ENCODE assay signal across 1 cellular context in the genomic region with DNA sequence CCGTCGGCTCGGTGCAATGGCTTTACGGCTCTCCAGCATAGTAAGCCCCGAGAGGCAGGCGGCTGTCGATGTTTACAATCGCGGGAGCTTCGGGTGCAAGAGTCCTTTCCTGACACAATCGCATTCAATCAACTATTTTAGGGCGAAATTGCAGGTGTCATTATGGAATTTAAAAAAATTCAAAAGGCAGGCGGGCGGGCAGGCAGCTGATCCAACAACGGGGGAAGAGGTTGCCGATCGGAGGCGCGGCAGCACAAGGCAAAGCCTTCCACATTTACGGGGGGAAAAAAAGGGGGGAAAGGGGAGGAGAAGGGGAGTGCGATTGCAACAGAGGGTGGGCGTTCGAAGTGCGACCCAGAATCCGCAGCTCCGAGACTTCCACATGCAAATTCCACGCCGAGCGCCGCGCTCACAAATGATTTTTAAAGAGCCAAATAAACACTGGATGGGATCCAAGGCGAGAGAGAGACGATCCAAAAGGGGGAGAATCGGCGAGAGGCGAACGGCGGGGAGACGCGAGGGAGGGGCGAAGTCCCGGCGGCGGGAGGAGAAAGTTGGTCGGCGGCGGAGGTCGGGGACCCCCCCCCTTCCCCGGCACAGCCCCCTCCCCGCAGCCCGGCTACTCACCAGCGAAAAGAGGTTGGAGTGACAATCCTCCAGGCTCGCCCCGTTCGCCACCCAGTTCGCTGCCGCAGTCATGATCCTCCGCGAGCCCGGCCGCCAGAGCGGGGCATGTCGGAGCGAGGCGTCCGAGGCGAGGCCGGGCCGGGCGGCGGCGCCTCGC.
TF ChIP-seq lines count a peak whose summit lies in the region.

No MANE protein-coding gene starts in this region.

TF ChIP-seq in HepG2, 621 proteins besides CTCF, POLR2A, EP300 and RAD21 (continued from another document and continues in another):
- TF ChIP-seq, protein P1, sequence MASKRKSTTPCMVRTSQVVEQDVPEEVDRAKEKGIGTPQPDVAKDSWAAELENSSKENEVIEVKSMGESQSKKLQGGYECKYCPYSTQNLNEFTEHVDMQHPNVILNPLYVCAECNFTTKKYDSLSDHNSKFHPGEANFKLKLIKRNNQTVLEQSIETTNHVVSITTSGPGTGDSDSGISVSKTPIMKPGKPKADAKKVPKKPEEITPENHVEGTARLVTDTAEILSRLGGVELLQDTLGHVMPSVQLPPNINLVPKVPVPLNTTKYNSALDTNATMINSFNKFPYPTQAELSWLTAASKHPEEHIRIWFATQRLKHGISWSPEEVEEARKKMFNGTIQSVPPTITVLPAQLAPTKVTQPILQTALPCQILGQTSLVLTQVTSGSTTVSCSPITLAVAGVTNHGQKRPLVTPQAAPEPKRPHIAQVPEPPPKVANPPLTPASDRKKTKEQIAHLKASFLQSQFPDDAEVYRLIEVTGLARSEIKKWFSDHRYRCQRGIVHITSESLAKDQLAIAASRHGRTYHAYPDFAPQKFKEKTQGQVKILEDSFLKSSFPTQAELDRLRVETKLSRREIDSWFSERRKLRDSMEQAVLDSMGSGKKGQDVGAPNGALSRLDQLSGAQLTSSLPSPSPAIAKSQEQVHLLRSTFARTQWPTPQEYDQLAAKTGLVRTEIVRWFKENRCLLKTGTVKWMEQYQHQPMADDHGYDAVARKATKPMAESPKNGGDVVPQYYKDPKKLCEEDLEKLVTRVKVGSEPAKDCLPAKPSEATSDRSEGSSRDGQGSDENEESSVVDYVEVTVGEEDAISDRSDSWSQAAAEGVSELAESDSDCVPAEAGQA (IDR thresholded peaks at IDR 0.05; ENCODE audit: low read depth): no peak
- TF ChIP-seq, protein P1 (CRISPR knock-in tag; IDR thresholded peaks at IDR 0.05; ENCODE audit: borderline replicate concordance): no peak
- TF ChIP-seq, protein P2, sequence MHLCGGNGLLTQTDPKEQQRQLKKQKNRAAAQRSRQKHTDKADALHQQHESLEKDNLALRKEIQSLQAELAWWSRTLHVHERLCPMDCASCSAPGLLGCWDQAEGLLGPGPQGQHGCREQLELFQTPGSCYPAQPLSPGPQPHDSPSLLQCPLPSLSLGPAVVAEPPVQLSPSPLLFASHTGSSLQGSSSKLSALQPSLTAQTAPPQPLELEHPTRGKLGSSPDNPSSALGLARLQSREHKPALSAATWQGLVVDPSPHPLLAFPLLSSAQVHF (CRISPR knock-in tag; IDR thresholded peaks at IDR 0.05): no peak
- TF ChIP-seq FOXK2 (IDR thresholded peaks at IDR 0.05): no peak
- TF ChIP-seq KLF12 (CRISPR knock-in tag; IDR thresholded peaks at IDR 0.05; ENCODE audit: borderline replicate concordance): no peak
- TF ChIP-seq ZNF569 (CRISPR knock-in tag; IDR thresholded peaks at IDR 0.05; ENCODE audit: borderline replicate concordance): no peak
- TF ChIP-seq FOSL2 (CRISPR knock-in tag; IDR thresholded peaks at IDR 0.05): no peak
- no peak for TF ChIP-seq ZNF616 (CRISPR knock-in tag; IDR thresholded peaks at IDR 0.05; ENCODE audit: low read depth)
- no peak for TF ChIP-seq ZNF207 (IDR thresholded peaks at IDR 0.05; ENCODE audit: borderline replicate concordance)
- TF ChIP-seq, protein P3, sequence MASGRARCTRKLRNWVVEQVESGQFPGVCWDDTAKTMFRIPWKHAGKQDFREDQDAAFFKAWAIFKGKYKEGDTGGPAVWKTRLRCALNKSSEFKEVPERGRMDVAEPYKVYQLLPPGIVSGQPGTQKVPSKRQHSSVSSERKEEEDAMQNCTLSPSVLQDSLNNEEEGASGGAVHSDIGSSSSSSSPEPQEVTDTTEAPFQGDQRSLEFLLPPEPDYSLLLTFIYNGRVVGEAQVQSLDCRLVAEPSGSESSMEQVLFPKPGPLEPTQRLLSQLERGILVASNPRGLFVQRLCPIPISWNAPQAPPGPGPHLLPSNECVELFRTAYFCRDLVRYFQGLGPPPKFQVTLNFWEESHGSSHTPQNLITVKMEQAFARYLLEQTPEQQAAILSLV (CRISPR knock-in tag; IDR thresholded peaks at IDR 0.05; ENCODE audit: borderline replicate concordance): no peak
- TF ChIP-seq KDM2A (CRISPR knock-in tag; IDR thresholded peaks at IDR 0.05; ENCODE audit: borderline replicate concordance, low read depth): 0 out of 2 replicates have a peak, but pooled peaks have one; percentile 60
- no peak for TF ChIP-seq TBP (CRISPR knock-in tag; IDR thresholded peaks at IDR 0.05)
- no peak for TF ChIP-seq ZNF660 (CRISPR knock-in tag; IDR thresholded peaks at IDR 0.05; ENCODE audit: borderline replicate concordance, low read depth)
- TF ChIP-seq ZNF530 (CRISPR knock-in tag; IDR thresholded peaks at IDR 0.05; ENCODE audit: low read depth): no peak
- TF ChIP-seq NFE2L1 (CRISPR knock-in tag; IDR thresholded peaks at IDR 0.05; ENCODE audit: borderline replicate concordance): no peak
- TF ChIP-seq ZNF766 (CRISPR knock-in tag; IDR thresholded peaks at IDR 0.05; ENCODE audit: borderline replicate concordance): no peak
- TF ChIP-seq ZNF598 (CRISPR knock-in tag; IDR thresholded peaks at IDR 0.05; ENCODE audit: borderline replicate concordance): no peak
- no peak for TF ChIP-seq SMAD1 (CRISPR knock-in tag; IDR thresholded peaks at IDR 0.05; ENCODE audit: borderline replicate concordance, low read depth)
- TF ChIP-seq, protein P4, sequence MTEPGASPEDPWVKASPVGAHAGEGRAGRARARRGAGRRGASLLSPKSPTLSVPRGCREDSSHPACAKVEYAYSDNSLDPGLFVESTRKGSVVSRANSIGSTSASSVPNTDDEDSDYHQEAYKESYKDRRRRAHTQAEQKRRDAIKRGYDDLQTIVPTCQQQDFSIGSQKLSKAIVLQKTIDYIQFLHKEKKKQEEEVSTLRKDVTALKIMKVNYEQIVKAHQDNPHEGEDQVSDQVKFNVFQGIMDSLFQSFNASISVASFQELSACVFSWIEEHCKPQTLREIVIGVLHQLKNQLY (CRISPR knock-in tag; IDR thresholded peaks at IDR 0.05): no peak
- TF ChIP-seq ZNF160 (CRISPR knock-in tag; IDR thresholded peaks at IDR 0.05): no peak
- no peak; the same call in 1 of the 2 replicates for TF ChIP-seq MED1 (CRISPR knock-in tag; IDR thresholded peaks at IDR 0.05)
- TF ChIP-seq RORA (CRISPR knock-in tag; IDR thresholded peaks at IDR 0.05): no peak
- peak; percentile 19; the same call in 1 of the 2 replicates for TF ChIP-seq MTA1 (CRISPR knock-in tag; IDR thresholded peaks at IDR 0.05; ENCODE audit: borderline replicate concordance)
- TF ChIP-seq ZNF891 (CRISPR knock-in tag; IDR thresholded peaks at IDR 0.05): no peak
- no peak for TF ChIP-seq ZNF703 (CRISPR knock-in tag; IDR thresholded peaks at IDR 0.05; ENCODE audit: borderline replicate concordance)
- TF ChIP-seq, protein P5, sequence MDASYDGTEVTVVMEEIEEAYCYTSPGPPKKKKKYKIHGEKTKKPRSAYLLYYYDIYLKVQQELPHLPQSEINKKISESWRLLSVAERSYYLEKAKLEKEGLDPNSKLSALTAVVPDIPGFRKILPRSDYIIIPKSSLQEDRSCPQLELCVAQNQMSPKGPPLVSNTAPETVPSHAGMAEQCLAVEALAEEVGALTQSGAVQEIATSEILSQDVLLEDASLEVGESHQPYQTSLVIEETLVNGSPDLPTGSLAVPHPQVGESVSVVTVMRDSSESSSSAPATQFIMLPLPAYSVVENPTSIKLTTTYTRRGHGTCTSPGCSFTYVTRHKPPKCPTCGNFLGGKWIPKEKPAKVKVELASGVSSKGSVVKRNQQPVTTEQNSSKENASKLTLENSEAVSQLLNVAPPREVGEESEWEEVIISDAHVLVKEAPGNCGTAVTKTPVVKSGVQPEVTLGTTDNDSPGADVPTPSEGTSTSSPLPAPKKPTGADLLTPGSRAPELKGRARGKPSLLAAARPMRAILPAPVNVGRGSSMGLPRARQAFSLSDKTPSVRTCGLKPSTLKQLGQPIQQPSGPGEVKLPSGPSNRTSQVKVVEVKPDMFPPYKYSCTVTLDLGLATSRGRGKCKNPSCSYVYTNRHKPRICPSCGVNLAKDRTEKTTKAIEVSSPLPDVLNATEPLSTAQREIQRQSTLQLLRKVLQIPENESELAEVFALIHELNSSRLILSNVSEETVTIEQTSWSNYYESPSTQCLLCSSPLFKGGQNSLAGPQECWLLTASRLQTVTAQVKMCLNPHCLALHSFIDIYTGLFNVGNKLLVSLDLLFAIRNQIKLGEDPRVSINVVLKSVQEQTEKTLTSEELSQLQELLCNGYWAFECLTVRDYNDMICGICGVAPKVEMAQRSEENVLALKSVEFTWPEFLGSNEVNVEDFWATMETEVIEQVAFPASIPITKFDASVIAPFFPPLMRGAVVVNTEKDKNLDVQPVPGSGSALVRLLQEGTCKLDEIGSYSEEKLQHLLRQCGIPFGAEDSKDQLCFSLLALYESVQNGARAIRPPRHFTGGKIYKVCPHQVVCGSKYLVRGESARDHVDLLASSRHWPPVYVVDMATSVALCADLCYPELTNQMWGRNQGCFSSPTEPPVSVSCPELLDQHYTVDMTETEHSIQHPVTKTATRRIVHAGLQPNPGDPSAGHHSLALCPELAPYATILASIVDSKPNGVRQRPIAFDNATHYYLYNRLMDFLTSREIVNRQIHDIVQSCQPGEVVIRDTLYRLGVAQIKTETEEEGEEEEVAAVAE (CRISPR knock-in tag; IDR thresholded peaks at IDR 0.05; ENCODE audit: borderline replicate concordance): no peak
- TF ChIP-seq ZBTB38 (CRISPR knock-in tag; IDR thresholded peaks at IDR 0.05): no peak
- TF ChIP-seq SRF (IDR thresholded peaks at IDR 0.05; ENCODE audit: low read depth, low read length): no peak
- TF ChIP-seq ZFP36 (IDR thresholded peaks at IDR 0.05; ENCODE audit: borderline replicate concordance, low read depth, low read length, partially characterized antibody): no peak
- TF ChIP-seq YEATS4 (CRISPR knock-in tag; IDR thresholded peaks at IDR 0.05; ENCODE audit: borderline replicate concordance): peak; percentile 45; the same call in 1 of the 2 replicates
- TF ChIP-seq TAF1 (CRISPR knock-in tag; IDR thresholded peaks at IDR 0.05): no peak; the same call in 1 of the 2 replicates
- no peak for TF ChIP-seq DPF2 (CRISPR knock-in tag; IDR thresholded peaks at IDR 0.05; ENCODE audit: borderline replicate concordance, low read depth)
- TF ChIP-seq ZNF563 (CRISPR knock-in tag; IDR thresholded peaks at IDR 0.05): peak; percentile 48; the same call in 1 of the 2 replicates
- TF ChIP-seq HMG20A (CRISPR knock-in tag; IDR thresholded peaks at IDR 0.05; ENCODE audit: borderline replicate concordance): no peak
- TF ChIP-seq, protein P6, sequence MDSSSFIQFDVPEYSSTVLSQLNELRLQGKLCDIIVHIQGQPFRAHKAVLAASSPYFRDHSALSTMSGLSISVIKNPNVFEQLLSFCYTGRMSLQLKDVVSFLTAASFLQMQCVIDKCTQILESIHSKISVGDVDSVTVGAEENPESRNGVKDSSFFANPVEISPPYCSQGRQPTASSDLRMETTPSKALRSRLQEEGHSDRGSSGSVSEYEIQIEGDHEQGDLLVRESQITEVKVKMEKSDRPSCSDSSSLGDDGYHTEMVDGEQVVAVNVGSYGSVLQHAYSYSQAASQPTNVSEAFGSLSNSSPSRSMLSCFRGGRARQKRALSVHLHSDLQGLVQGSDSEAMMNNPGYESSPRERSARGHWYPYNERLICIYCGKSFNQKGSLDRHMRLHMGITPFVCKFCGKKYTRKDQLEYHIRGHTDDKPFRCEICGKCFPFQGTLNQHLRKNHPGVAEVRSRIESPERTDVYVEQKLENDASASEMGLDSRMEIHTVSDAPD (CRISPR knock-in tag; IDR thresholded peaks at IDR 0.05): no peak
- no peak for TF ChIP-seq NCOA5 (CRISPR knock-in tag; IDR thresholded peaks at IDR 0.05)
- TF ChIP-seq, protein P7, sequence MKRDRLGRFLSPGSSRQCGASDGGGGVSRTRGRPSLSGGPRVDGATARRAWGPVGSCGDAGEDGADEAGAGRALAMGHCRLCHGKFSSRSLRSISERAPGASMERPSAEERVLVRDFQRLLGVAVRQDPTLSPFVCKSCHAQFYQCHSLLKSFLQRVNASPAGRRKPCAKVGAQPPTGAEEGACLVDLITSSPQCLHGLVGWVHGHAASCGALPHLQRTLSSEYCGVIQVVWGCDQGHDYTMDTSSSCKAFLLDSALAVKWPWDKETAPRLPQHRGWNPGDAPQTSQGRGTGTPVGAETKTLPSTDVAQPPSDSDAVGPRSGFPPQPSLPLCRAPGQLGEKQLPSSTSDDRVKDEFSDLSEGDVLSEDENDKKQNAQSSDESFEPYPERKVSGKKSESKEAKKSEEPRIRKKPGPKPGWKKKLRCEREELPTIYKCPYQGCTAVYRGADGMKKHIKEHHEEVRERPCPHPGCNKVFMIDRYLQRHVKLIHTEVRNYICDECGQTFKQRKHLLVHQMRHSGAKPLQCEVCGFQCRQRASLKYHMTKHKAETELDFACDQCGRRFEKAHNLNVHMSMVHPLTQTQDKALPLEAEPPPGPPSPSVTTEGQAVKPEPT (CRISPR knock-in tag; IDR thresholded peaks at IDR 0.05; ENCODE audit: low read depth): no peak
- TF ChIP-seq THAP11 (CRISPR knock-in tag; IDR thresholded peaks at IDR 0.05): no peak
- TF ChIP-seq, protein P8, sequence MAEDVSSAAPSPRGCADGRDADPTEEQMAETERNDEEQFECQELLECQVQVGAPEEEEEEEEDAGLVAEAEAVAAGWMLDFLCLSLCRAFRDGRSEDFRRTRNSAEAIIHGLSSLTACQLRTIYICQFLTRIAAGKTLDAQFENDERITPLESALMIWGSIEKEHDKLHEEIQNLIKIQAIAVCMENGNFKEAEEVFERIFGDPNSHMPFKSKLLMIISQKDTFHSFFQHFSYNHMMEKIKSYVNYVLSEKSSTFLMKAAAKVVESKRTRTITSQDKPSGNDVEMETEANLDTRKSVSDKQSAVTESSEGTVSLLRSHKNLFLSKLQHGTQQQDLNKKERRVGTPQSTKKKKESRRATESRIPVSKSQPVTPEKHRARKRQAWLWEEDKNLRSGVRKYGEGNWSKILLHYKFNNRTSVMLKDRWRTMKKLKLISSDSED (CRISPR knock-in tag; IDR thresholded peaks at IDR 0.05): no peak
- no peak for TF ChIP-seq NPAS2 (CRISPR knock-in tag; IDR thresholded peaks at IDR 0.05; ENCODE audit: borderline replicate concordance)
- TF ChIP-seq, protein P9, sequence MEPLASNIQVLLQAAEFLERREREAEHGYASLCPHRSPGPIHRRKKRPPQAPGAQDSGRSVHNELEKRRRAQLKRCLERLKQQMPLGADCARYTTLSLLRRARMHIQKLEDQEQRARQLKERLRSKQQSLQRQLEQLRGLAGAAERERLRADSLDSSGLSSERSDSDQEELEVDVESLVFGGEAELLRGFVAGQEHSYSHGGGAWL (CRISPR knock-in tag; IDR thresholded peaks at IDR 0.05): no peak
- 0 out of 2 replicates have a peak, but pooled peaks have one; percentile 24 for TF ChIP-seq ZFX (CRISPR knock-in tag; IDR thresholded peaks at IDR 0.05; ENCODE audit: low read depth)
